ENCODE assay signal across 22 cellular contexts in genomic region chr5:149904293-149904886, GRCh38. TPM values are rescaled to one million over a fixed set of nuclear protein-coding genes. Genes with fewer than 3 reads are reported as not detected.
DNase-seq lines count a peak whose midpoint lies in the region; ATAC-seq and TF ChIP-seq lines count a peak whose summit lies in the region.
"Had no signal": no experiment of that assay in that cellular context is flagged by ENCODE, and none has a peak within 500 bp of the region (broad histone marks: within the 10 kb centered on the region; RNA-seq: fewer than 3 reads in every experiment).

No MANE protein-coding gene starts in this region.

- H3K4me3 ChIP-seq in HEK293 (ENCODE audit: low read depth, low read length) = no peak overlapping the region
- no peak overlapping the region for H3K4me3 ChIP-seq in mesenchymal stem cell (ENCODE audit: insufficient read depth in 1 of 2, low read depth in 1 of 2, low read length in 2 of 2)
- H3K4me3 ChIP-seq in left ventricle myocardium inferior = no peak overlapping the region
- H3K4me3 ChIP-seq: esophagus squamous epithelium, HAP-1, heart left ventricle, lung, sigmoid colon, tibial nerve had no signal

- peak; percentile 25 for DNase-seq in DMS 273 (lab: John Stamatoyannopoulos, UW; ENCODE audit: unreplicated experiment)
- no peak for DNase-seq in DMS 273 treated with DMSO at 0.1 percent for 48 hours (lab: John Stamatoyannopoulos, UW)
- no peak for DNase-seq in WTC11 (ENCODE audit: low spot score)
- DNase-seq in mesenchymal stem cell = peak; percentile 25
- no peak for DNase-seq in left ventricle myocardium inferior
- no peak for DNase-seq in glomerular visceral epithelial cell (ENCODE audit: extremely low spot score)
- DNase-seq: activated gamma-delta T cell treated with Interleukin-2 at 50 U/mL for 16 hours; amygdala; BE2C; esophagus squamous epithelium; heart left ventricle; NCI-H1048; NCI-H2029; sigmoid colon; stimulated activated naive CD8-positive, alpha-beta T cell treated with anti-CD3 and anti-CD28 coated beads, Interleukin-15, Interleukin-2, amounts not matched to agents 100 U/mL and 50 U/mL, for 24 hours; T-cell had no signal

- H3K4me2 ChIP-seq in mesenchymal stem cell (ENCODE audit: low read length, poor library complexity, severe bottlenecking) = no peak overlapping the region

- H3K14ac ChIP-seq in mesenchymal stem cell (ENCODE audit: low read length in 2 of 2) = no peak overlapping the region

- ATAC-seq in WTC11 = peak; percentile 39; the same call in 1 of the 2 replicates
- ATAC-seq in GM19397 (IDR thresholded peaks at IDR 0.05; ENCODE audit: unreplicated experiment) = no peak
- ATAC-seq: stimulated activated naive CD8-positive, alpha-beta T cell treated with anti-CD3 and anti-CD28 coated beads, Interleukin-15, Interleukin-2, amounts not matched to agents 100 U/mL and 50 U/mL, for 24 hours; T-cell had no signal

- peaks cover 2% of the 10 kb centered on the region; the same call in 1 of the 2 replicates for H3K4me1 ChIP-seq in HEK293 (ENCODE audit: control insufficient read depth, insufficient read depth, low read length)
- H3K4me1 ChIP-seq in mesenchymal stem cell (ENCODE audit: control insufficient read depth, insufficient read depth, low read depth, low read length) = peaks cover 3% of the 10 kb centered on the region
- H3K4me1 ChIP-seq in left ventricle myocardium inferior = peaks cover 6% of the 10 kb centered on the region
- H3K4me1 ChIP-seq: BE2C, HAP-1, sigmoid colon, tibial nerve had no signal

- CTCF ChIA-PET in HEK293 (lab: Yijun Ruan, JAX) = interaction anchor here (0.7 to 1.6 kb wide), 5 partner anchors 58 to 1790 kb away, joined by 3 to 7 read pairs (median 6); no protein-coding TSS in a partner anchor
- CTCF ChIA-PET in WTC11 (lab: Charles Lee) = interaction anchor here (1.4 kb wide), 1 partner anchor 47 kb away, joined by 4 read pairs; no protein-coding TSS in a partner anchor

- no peaks in the 10 kb centered on the region for H3K79me1 ChIP-seq in mesenchymal stem cell (replicated peaks; ENCODE audit: low read length, poor library complexity, severe bottlenecking)

- no peak for TF ChIP-seq CTCF in HEK293 (tag by site-specific recombination; IDR thresholded peaks at IDR 0.05)
- no peak for TF ChIP-seq CTCF in WTC11 (IDR thresholded peaks at IDR 0.05)
- TF ChIP-seq CTCF in left ventricle myocardium inferior (IDR thresholded peaks at IDR 0.05; ENCODE audit: borderline replicate concordance) = no peak

- H3K18ac ChIP-seq in mesenchymal stem cell (ENCODE audit: low read depth in 1 of 2, low read length in 2 of 2) = no peak overlapping the region

- H3K4me3 Mint-ChIP-seq in WTC11 = no peak overlapping the region
- H3K4me3 Mint-ChIP-seq: T-cell had no signal

- no peak overlapping the region for H2BK120ac ChIP-seq in mesenchymal stem cell (ENCODE audit: low read depth, low read length)

- no peaks in the 10 kb centered on the region for H3K27me3 Mint-ChIP-seq in WTC11 (ENCODE audit: low read depth)

- no peak overlapping the region for H3K9ac ChIP-seq in mesenchymal stem cell (ENCODE audit: low read length)

- no peak overlapping the region for H2BK15ac ChIP-seq in mesenchymal stem cell (ENCODE audit: low read depth, poor library complexity, severe bottlenecking)

- H2BK5ac ChIP-seq in mesenchymal stem cell (ENCODE audit: low read depth, low read length, poor library complexity, severe bottlenecking) = no peak overlapping the region

- H3K4me1 Mint-ChIP-seq in WTC11 = no peaks in the 10 kb centered on the region

- H4K91ac ChIP-seq in mesenchymal stem cell (ENCODE audit: low read length) = no peak overlapping the region

- no peak overlapping the region for H4K8ac ChIP-seq in mesenchymal stem cell (ENCODE audit: low read length)

- no peaks in the 10 kb centered on the region for H3K36me3 Mint-ChIP-seq in WTC11
- H3K36me3 Mint-ChIP-seq: T-cell had no signal

- no peak overlapping the region for H3K4ac ChIP-seq in mesenchymal stem cell (ENCODE audit: low read depth in 1 of 2, low read length in 2 of 2)

- H3K9me3 Mint-ChIP-seq in WTC11 = no peaks in the 10 kb centered on the region
- H3K9me3 Mint-ChIP-seq: T-cell had no signal

- no peak overlapping the region for H2AK5ac ChIP-seq in mesenchymal stem cell (ENCODE audit: low read length, severe bottlenecking)

- POLR2A ChIA-PET in HEK293 (lab: Yijun Ruan, JAX) = no interaction called here
- POLR2A ChIA-PET in WTC11 (lab: Charles Lee) = no interaction called here

- H2AFZ ChIP-seq in mesenchymal stem cell (ENCODE audit: low read depth, low read length) = no peak overlapping the region

- H3K23ac ChIP-seq in mesenchymal stem cell (ENCODE audit: low read length in 2 of 2) = no peak overlapping the region

- H3K27ac Mint-ChIP-seq in WTC11 = no peak overlapping the region
- H3K27ac Mint-ChIP-seq: T-cell had no signal

- H3K27me3 ChIP-seq in mesenchymal stem cell (ENCODE audit: control insufficient read depth in 1 of 2, insufficient read depth in 1 of 2, low read length in 2 of 2) (peaks cover 0 to 56% of the 10 kb centered on the region in 2 experiments), left ventricle myocardium inferior (ENCODE audit: low read depth) (no peaks in the 10 kb centered on the region)
- H3K27me3 ChIP-seq: BE2C, esophagus squamous epithelium, heart left ventricle, sigmoid colon, tibial nerve had no signal

- WGBS in mesenchymal stem cell = 40% methylated on average over 3 of the region's 4 CpGs

- H3K36me3 ChIP-seq in HEK293 (ENCODE audit: control insufficient read depth in 2 of 2, insufficient read depth in 1 of 2, low read length in 2 of 2) (no peaks in the 10 kb centered on the region), mesenchymal stem cell (ENCODE audit: control insufficient read depth in 1 of 2, insufficient read depth in 2 of 2, low read depth in 1 of 2, low read length in 2 of 2) (no peaks in the 10 kb centered on the region), left ventricle myocardium inferior (no peaks in the 10 kb centered on the region)
- H3K36me3 ChIP-seq: BE2C, esophagus squamous epithelium, HAP-1, heart left ventricle, sigmoid colon, tibial nerve had no signal

- H2BK12ac ChIP-seq in mesenchymal stem cell (ENCODE audit: low read length in 2 of 2) = no peak overlapping the region

- no peak overlapping the region for H3K27ac ChIP-seq in HEK293 (ENCODE audit: extremely low read depth, low read depth, low read length)
- H3K27ac ChIP-seq in mesenchymal stem cell (ENCODE audit: low read length, poor library complexity, severe bottlenecking) = no peak overlapping the region
- no peak overlapping the region for H3K27ac ChIP-seq in left ventricle myocardium inferior (replicated peaks)
- H3K27ac ChIP-seq: 22Rv1, esophagus squamous epithelium, heart left ventricle, sigmoid colon, tibial nerve had no signal

- intact Hi-C loops in left ventricle myocardium inferior (cut with micrococcal nuclease) = no loop called here

- H3K9me3 ChIP-seq in HEK293 (ENCODE audit: control insufficient read depth, insufficient read depth, low read depth, low read length) (no peaks in the 10 kb centered on the region), mesenchymal stem cell (ENCODE audit: control insufficient read depth, low read length) (no peaks in the 10 kb centered on the region), left ventricle myocardium inferior (replicated peaks) (no peaks in the 10 kb centered on the region)
- H3K9me3 ChIP-seq: BE2C, esophagus squamous epithelium, HAP-1, heart left ventricle, sigmoid colon, tibial nerve had no signal

TF ChIP-seq in HEK293, 187 proteins besides CTCF, POLR2A, EP300 and RAD21 (continues in another document):
- TF ChIP-seq KLF16 (tag by site-specific recombination; IDR thresholded peaks at IDR 0.05) (no peak), ZNF692 (tag by site-specific recombination; IDR thresholded peaks at IDR 0.05) (peak; percentile 89), KLF1 (tag by site-specific recombination; IDR thresholded peaks at IDR 0.05) (no peak), OSR2 (tag by site-specific recombination; IDR thresholded peaks at IDR 0.05) (peak; percentile 39; the same call in 1 of the 2 replicates), ZBTB48 (tag by site-specific recombination; IDR thresholded peaks at IDR 0.05) (0 out of 2 replicates have a peak, but pooled peaks have one; percentile 48)

TF ChIP-seq in WTC11, 78 proteins besides CTCF, POLR2A, EP300 and RAD21 (continues in another document):
- TF ChIP-seq ATF1 (CRISPR knock-in tag; IDR thresholded peaks at IDR 0.05) (no peak), RORB (CRISPR knock-in tag; IDR thresholded peaks at IDR 0.05) (no peak), ZNF219 (CRISPR knock-in tag; IDR thresholded peaks at IDR 0.05; ENCODE audit: borderline replicate concordance) (no peak), KAT7 (CRISPR knock-in tag; IDR thresholded peaks at IDR 0.05; ENCODE audit: borderline replicate concordance) (no peak), NR1H2 (CRISPR knock-in tag; IDR thresholded peaks at IDR 0.05) (no peak), SP1 (CRISPR knock-in tag; conservative IDR thresholded peaks at IDR 0.05) (no peak), HMGA2 (CRISPR knock-in tag; IDR thresholded peaks at IDR 0.05) (no peak), ZNF416 (CRISPR knock-in tag; IDR thresholded peaks at IDR 0.05) (no peak), PREB (CRISPR knock-in tag; IDR thresholded peaks at IDR 0.05; ENCODE audit: borderline replicate concordance) (no peak)

RNA-seq across cellular contexts. Expression of gene PDE6A, which starts 40.2 kb away (rescaled TPM):
- total RNA-seq in WTC11 (2021) (not detected in 3 replicates), left ventricle myocardium inferior (0.22 TPM)
- polyA plus RNA-seq in mesenchymal stem cell (2013, experiment 1 of 2) = 0.01 TPM
- 0.03 TPM for polyA plus RNA-seq in mesenchymal stem cell (2013, experiment 2 of 2)
- total RNA-seq: sigmoid colon, T-cell had no signal

RNA-seq across cellular contexts. Expression of gene SLC26A2, which starts 56.2 kb away (rescaled TPM):
- total RNA-seq in WTC11 (2021) (10.8 to 11.1 TPM (median 11.1 TPM) in 3 replicates), left ventricle myocardium inferior (4.1 TPM)
- 11.6 TPM for polyA plus RNA-seq in mesenchymal stem cell (2013, experiment 1 of 2)
- 11.9 TPM for polyA plus RNA-seq in mesenchymal stem cell (2013, experiment 2 of 2)

Comparison
In these comparisons a context has a peak if more than half of its experiments do, and no peak if none do; other contexts are left out.
1. DNase-seq: peak in DMS 273 (single experiment) and mesenchymal stem cell (single experiment); none in DMS 273 treated with DMSO at 0.1 percent for 48 hours (single experiment), WTC11 (single experiment), left ventricle myocardium inferior (single experiment) and glomerular visceral epithelial cell (single experiment).